25 cellular contexts compared by ENCODE assay signal in genomic region chr11:14954581-14954980, GRCh38. TPM values are rescaled to one million over a fixed set of nuclear protein-coding genes. Genes with fewer than 3 reads are reported as not detected.
"Had no signal": no experiment of that assay in that cellular context is flagged by ENCODE, and none has a peak within 500 bp of the region (broad histone marks: within the 10 kb centered on the region; RNA-seq: fewer than 3 reads in every experiment).

No MANE protein-coding gene starts in this region.

- H3K4me3 ChIP-seq: K562, SJSA1, SK-N-MC had no signal

- H3K4me2 ChIP-seq: KMS-11 had no signal

- H3K27ac ChIP-seq: KMS-11, SJSA1, SK-N-MC had no signal

- H3K4me1 Mint-ChIP-seq: IgD-negative memory B cell had no signal

- ATAC-seq: HepG2, K562 had no signal

- H3K9me3 Mint-ChIP-seq: IgD-negative memory B cell had no signal

- H3K27ac Mint-ChIP-seq: IgD-negative memory B cell had no signal

- H3K9ac ChIP-seq: KMS-11 had no signal

- DNase-seq: Kasumi-1, MM.1S, NCI-H1092 treated with DMSO at 0.1 percent for 48 hours, NCI-H1436, NCI-H187, NCI-H2029, NCI-H2081 treated with DMSO at 0.1 percent for 48 hours, NCI-H2171, NCI-H226, NCI-H446, NCI-H510A, NCI-H524 treated with DMSO at 0.1 percent for 48 hours, NCI-H69, NCI-H774, Right ventricle myocardium superior, RPMI8226, SIG-M5 had no signal

- H3K36me3 ChIP-seq: SJSA1 had no signal

- H3K27me3 ChIP-seq: SJSA1 had no signal

- H3K36me3 Mint-ChIP-seq: IgD-negative memory B cell had no signal

- H3K4me1 ChIP-seq: SJSA1 had no signal

- H3K4me3 Mint-ChIP-seq: IgD-negative memory B cell had no signal

RNA-seq across cellular contexts. Expression of gene CALCA, which starts 17.6 kb away (rescaled TPM):
- total RNA-seq: HepG2, HT1080, K562, M059J, Right ventricle myocardium superior, SJSA1 had no signal
- polyA plus RNA-seq: HepG2, IgD-negative memory B cell had no signal
